8 cellular contexts compared by ENCODE assay signal in the genomic region with DNA sequence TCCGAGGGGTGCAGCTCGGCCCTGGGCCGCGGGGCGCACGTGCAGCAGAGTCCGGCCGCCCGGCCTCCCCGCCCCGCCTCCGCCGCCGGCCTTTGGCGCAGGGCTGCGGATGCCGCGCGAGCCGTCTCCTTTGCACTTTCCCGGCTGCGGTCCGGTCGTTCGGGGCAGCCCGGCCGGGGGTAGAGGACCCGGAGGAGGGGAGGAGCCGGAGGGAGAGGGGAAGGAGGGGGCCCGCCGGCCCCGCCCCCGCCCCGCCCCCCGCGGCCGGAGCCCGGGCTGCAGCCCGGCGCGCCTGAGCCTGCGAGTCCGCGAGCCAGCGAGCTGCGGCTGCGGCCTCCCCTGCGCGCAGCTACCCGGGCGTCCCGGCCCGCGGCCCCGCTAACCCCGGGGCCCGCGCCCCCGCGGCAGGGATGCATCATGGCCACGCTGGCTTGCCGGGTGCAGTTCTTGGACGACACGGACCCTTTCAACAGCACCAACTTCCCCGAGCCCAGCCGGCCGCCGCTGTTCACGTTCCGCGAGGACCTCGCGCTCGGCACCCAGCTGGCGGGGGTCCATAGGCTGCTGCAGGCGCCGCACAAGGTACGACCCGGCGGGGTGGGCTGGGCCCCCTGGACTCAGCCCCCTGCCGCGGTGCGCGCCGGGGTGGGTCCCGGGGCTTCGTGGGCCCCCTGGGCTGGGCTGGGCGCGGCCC. TPM values are rescaled to one million over a fixed set of nuclear protein-coding genes. Genes with fewer than 3 reads are reported as not detected.
DNase-seq lines count a peak whose midpoint lies in the region; TF ChIP-seq lines count a peak whose summit lies in the region.

Gene FHOD3 (plus strand): TSS at position 295 of the 694 bp plus-strand sequence. CDS start 123 bp downstream, at position 418.

- no peaks in the 10 kb centered on the region for H3K9me3 Mint-ChIP-seq in H9

- no peak within 1 kb of the TSS for H3K23ac ChIP-seq in H9 (ENCODE audit: insufficient read length, low read depth, low read length)

- TF ChIP-seq CTCF in H9 (conservative IDR thresholded peaks at IDR 0.05), result no peak

- no peak within 1 kb of the TSS for H2BK12ac ChIP-seq in H9 (ENCODE audit: insufficient read length, low read depth, low read length)

- peaks cover 30% of the 10 kb centered on the region for H3K27me3 Mint-ChIP-seq in H9 (ENCODE audit: low read depth)

- no peak within 1 kb of the TSS for H2BK120ac ChIP-seq in H9 (ENCODE audit: low read depth, low read length, poor library complexity, severe bottlenecking)

- peaks cover 0 to 3% (median 0%) of the 10 kb centered on the region in 3 experiments; a peak in 3 of 7 replicates for H3K36me3 Mint-ChIP-seq in H9 (ENCODE audit: insufficient read depth in 1 of 3, low read depth in 3 of 3)

- H3K79me1 ChIP-seq in H9 (ENCODE audit: insufficient read depth, low read depth, low read length, poor library complexity, severe bottlenecking), result no peaks in the 10 kb centered on the region

- no peak within 1 kb of the TSS for H2BK15ac ChIP-seq in H9 (ENCODE audit: low read depth, low read length)

- no peak within 1 kb of the TSS for H3K27ac ChIP-seq in H9 (ENCODE audit: insufficient read length, low read depth, low read length)
- no peak within 1 kb of the TSS for H3K27ac ChIP-seq in rectal smooth muscle tissue (ENCODE audit: low read depth, low read length)

- no peak within 1 kb of the TSS for H3K56ac ChIP-seq in H9 (ENCODE audit: insufficient read length, low read depth, low read length)

- H3K27me3 ChIP-seq in H9 (ENCODE audit: insufficient read depth, low read length) (peaks cover 22% of the 10 kb centered on the region), rectal smooth muscle tissue (ENCODE audit: control insufficient read depth, insufficient read depth, low read length) (no peaks in the 10 kb centered on the region)

- peak within 1 kb of the TSS; percentile 80 for H3K14ac ChIP-seq in H9 (ENCODE audit: insufficient read depth, low read length)

- peak; percentile 13 for DNase-seq in activated CD4-positive, alpha-beta T cell treated with anti-CD3 and anti-CD28 coated beads for 48 hours
- no peak for DNase-seq in activated CD4-positive, alpha-beta T cell treated with anti-CD3 and anti-CD28 coated beads, Interleukin-2, amount 50 U/mL, for 1 hour
- peak; percentile 83 for DNase-seq in H9
- DNase-seq in NCI-H128 (lab: John Stamatoyannopoulos, UW; ENCODE audit: unreplicated experiment), result peak; percentile 13
- peak; percentile 91 for DNase-seq in astrocyte of the hippocampus (ENCODE audit: low read depth, low spot score)
- peak in 41 of 51 donors; percentile 11 to 74 (median 48) for DNase-seq in hypothalamus (lab: John Stamatoyannopoulos, UW)
- DNase-seq in HT-29 (ENCODE audit: low spot score), result no peak

- H3K9me3 ChIP-seq in H9 (ENCODE audit: control insufficient read depth, low read depth, low read length), result no peaks in the 10 kb centered on the region

- no peak within 1 kb of the TSS for H2BK20ac ChIP-seq in H9 (ENCODE audit: low read depth, low read length, poor library complexity, severe bottlenecking)

- H3K23me2 ChIP-seq in H9 (ENCODE audit: insufficient read length, low read depth, low read length, poor library complexity, severe bottlenecking), result peaks cover 20% of the 10 kb centered on the region

- WGBS in H9 (ENCODE audit: extremely low coverage, insufficient read length, low lambda C conversion rate), result no CpG with 5 or more reads among the region's 89 CpGs

- H3K36me3 ChIP-seq in rectal smooth muscle tissue (ENCODE audit: control insufficient read depth, insufficient read depth, low read length), result no peaks in the 10 kb centered on the region

- peaks cover 4 to 13% of the 10 kb centered on the region in 2 experiments for H3K4me1 Mint-ChIP-seq in H9

- H3K79me2 ChIP-seq in H9 (ENCODE audit: insufficient read depth, low read length), result no peaks in the 10 kb centered on the region

- peak within 1 kb of the TSS; percentile 68 for H3K4me3 ChIP-seq in rectal smooth muscle tissue (ENCODE audit: low read length)

- peak within 1 kb of the TSS; percentile 6 for H3K9ac ChIP-seq in H9 (ENCODE audit: extremely low read depth, insufficient read length, low read length)
- H3K9ac ChIP-seq in rectal smooth muscle tissue (ENCODE audit: low read length), result no peak within 1 kb of the TSS

- peak within 1 kb of the TSS; percentile 56 for H3K4me2 ChIP-seq in H9 (ENCODE audit: insufficient read depth, insufficient read length, low read length)

- H3K4me1 ChIP-seq in H9 (ENCODE audit: insufficient read depth, low read length), result no peaks in the 10 kb centered on the region
- no peaks in the 10 kb centered on the region for H3K4me1 ChIP-seq in rectal smooth muscle tissue (ENCODE audit: control insufficient read depth, insufficient read depth, low read length)

- H3T11ph ChIP-seq in H9 (ENCODE audit: low read length), result no peak within 1 kb of the TSS

- H3K4me3 Mint-ChIP-seq in H9, result peak within 1 kb of the TSS; percentile 55 to 71

- no peak within 1 kb of the TSS for H4K5ac ChIP-seq in H9 (ENCODE audit: insufficient read length, low read depth, low read length)

- no peak within 1 kb of the TSS for H2AFZ ChIP-seq in H9 (ENCODE audit: low read length)

- no peak within 1 kb of the TSS for H4K8ac ChIP-seq in H9 (replicated peaks; ENCODE audit: insufficient read length, low read depth, low read length)

- H4K20me1 ChIP-seq in H9 (ENCODE audit: control insufficient read depth, insufficient read depth, insufficient read length), result no peaks in the 10 kb centered on the region

- no peak within 1 kb of the TSS for H4K91ac ChIP-seq in H9 (ENCODE audit: insufficient read length, low read depth, low read length)

- peak within 1 kb of the TSS in 1 of 3 experiments; percentile 59; a peak in 1 of 7 replicates for H3K27ac Mint-ChIP-seq in H9

- H2BK5ac ChIP-seq in H9 (ENCODE audit: insufficient read length, low read length), result no peak within 1 kb of the TSS

- no peak within 1 kb of the TSS for H3K4ac ChIP-seq in H9 (ENCODE audit: low read depth, low read length)

- no peak within 1 kb of the TSS for H2AK5ac ChIP-seq in H9 (ENCODE audit: insufficient read length, low read length)

- peak within 1 kb of the TSS; percentile 51 for H3K18ac ChIP-seq in H9 (ENCODE audit: insufficient read length, low read depth, low read length)

RNA-seq across cellular contexts. Expression of gene FHOD3, which starts in this region (rescaled TPM):
- total RNA-seq in H9 (2021), result 7.0 and 8.0 TPM in 2 replicates
- total RNA-seq in HT-29 (2014; rRNA removed; shearing (Covaris generic)), result not detected in 2 replicates

Comparison
In these comparisons a context has a peak if more than half of its experiments do, and no peak if none do; other contexts are left out.
1. DNase-seq: peak in activated CD4-positive, alpha-beta T cell treated with anti-CD3 and anti-CD28 coated beads for 48 hours (single experiment), H9 (single experiment), NCI-H128 (single experiment), astrocyte of the hippocampus (single experiment) and hypothalamus (41 of 51); none in activated CD4-positive, alpha-beta T cell treated with anti-CD3 and anti-CD28 coated beads, Interleukin-2, amount 50 U/mL, for 1 hour (single experiment) and HT-29 (single experiment).